In genomic region chr15:70569718-70570231, GRCh38 we compare ENCODE assay signal across 1 cellular context.
TF ChIP-seq lines count a peak whose summit lies in the region.

No MANE protein-coding gene starts in this region.

TF ChIP-seq in HEK293, 187 proteins besides CTCF, POLR2A, EP300 and RAD21 (continued from another document and continues in another):
- TF ChIP-seq TSHZ1 (tag by site-specific recombination; IDR thresholded peaks at IDR 0.05; ENCODE audit: borderline replicate concordance) (peak; percentile 69; the same call in 1 of the 2 replicates), HOXD13 (CRISPR knock-in tag; IDR thresholded peaks at IDR 0.05; ENCODE audit: borderline replicate concordance) (no peak), HOXA7 (CRISPR knock-in tag; IDR thresholded peaks at IDR 0.05; ENCODE audit: borderline replicate concordance) (no peak), ZNF292 (tag by site-specific recombination; IDR thresholded peaks at IDR 0.05; ENCODE audit: borderline replicate concordance, low read depth) (no peak), PBX3 (CRISPR knock-in tag; IDR thresholded peaks at IDR 0.05) (no peak), REST (tag by site-specific recombination; IDR thresholded peaks at IDR 0.05) (no peak), ZNF350 (tag by site-specific recombination; IDR thresholded peaks at IDR 0.05) (no peak), ZNF121 (tag by site-specific recombination; IDR thresholded peaks at IDR 0.05) (no peak), TCF7L2 (IDR thresholded peaks at IDR 0.05; ENCODE audit: borderline replicate concordance, low read depth, low read length) (no peak), ZNF391 (tag by site-specific recombination; IDR thresholded peaks at IDR 0.05; ENCODE audit: borderline replicate concordance, low read depth) (no peak), ELK4 (IDR thresholded peaks at IDR 0.05; ENCODE audit: borderline replicate concordance, low read depth, low read length) (no peak), ZNF548 (tag by site-specific recombination; IDR thresholded peaks at IDR 0.05) (no peak), ZFP37 (tag by site-specific recombination; IDR thresholded peaks at IDR 0.05) (no peak), YY1 (tag by site-specific recombination; IDR thresholded peaks at IDR 0.05) (no peak), ZNF501 (tag by site-specific recombination; IDR thresholded peaks at IDR 0.05) (no peak; the same call in 1 of the 2 replicates), PRDM1 (tag by site-specific recombination; IDR thresholded peaks at IDR 0.05) (no peak; the same call in 1 of the 2 replicates), ZBTB6 (tag by site-specific recombination; IDR thresholded peaks at IDR 0.05) (no peak), ZNF600 (tag by site-specific recombination; IDR thresholded peaks at IDR 0.05) (no peak), ZNF488 (tag by site-specific recombination; IDR thresholded peaks at IDR 0.05) (no peak), ZNF311 (tag by site-specific recombination; IDR thresholded peaks at IDR 0.05; ENCODE audit: borderline replicate concordance) (no peak), ZNF26 (tag by site-specific recombination; IDR thresholded peaks at IDR 0.05) (no peak), ZNF132 (tag by site-specific recombination; IDR thresholded peaks at IDR 0.05; ENCODE audit: borderline replicate concordance) (no peak), ZNF16 (tag by site-specific recombination; IDR thresholded peaks at IDR 0.05; ENCODE audit: low read depth) (no peak), ZNF518A (tag by site-specific recombination; conservative IDR thresholded peaks at IDR 0.05; ENCODE audit: low read depth) (no peak), ZNF658 (tag by site-specific recombination; IDR thresholded peaks at IDR 0.05) (no peak), ZNF837 (tag by site-specific recombination; IDR thresholded peaks at IDR 0.05) (no peak), PRDM10 (tag by site-specific recombination; IDR thresholded peaks at IDR 0.05) (peak; percentile 33), IKZF3 (tag by site-specific recombination; IDR thresholded peaks at IDR 0.05) (no peak)
